Comparison of ENCODE assay signal across 1 cellular context in the genomic region with DNA sequence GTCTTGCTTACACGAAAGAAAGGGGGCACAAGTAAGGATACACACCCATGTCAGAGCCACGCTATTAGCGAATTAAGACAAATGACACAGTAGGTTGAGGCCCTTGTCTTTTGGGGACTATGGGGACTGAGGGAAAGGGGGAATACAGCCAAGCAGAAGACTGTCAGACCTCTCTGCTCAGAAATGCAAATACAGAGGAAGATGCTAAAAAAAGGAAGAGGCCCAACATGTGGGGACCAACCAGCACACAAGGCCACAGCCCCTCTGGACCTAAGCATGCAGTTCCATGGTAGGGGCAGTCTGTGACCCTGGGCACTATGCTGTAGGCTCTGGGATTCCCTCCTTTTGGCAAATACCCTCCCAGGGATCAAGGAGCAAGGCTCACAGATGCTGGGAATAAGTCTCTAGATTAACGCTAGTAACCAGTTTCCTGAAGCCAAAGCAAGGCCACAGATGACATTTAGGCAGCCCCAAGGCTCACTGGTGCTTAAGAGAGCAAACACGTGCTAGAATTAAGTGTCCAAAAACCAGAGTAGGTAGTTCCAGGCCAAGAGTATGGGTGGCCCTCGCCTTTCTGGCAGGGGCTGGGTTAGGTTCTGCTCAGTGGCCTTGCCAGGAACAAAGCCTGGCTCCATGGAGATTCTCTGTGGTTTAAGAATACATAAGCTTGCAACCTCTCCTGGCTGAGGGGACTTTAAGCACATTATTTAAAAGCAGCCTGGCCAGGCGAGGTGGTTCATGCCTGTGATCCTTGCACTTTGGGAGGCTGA.
TF ChIP-seq lines count a peak whose summit lies in the region.

No MANE protein-coding gene starts in this region.

TF ChIP-seq in WTC11, 78 proteins besides CTCF, POLR2A, EP300 and RAD21:
- TF ChIP-seq, protein P1, sequence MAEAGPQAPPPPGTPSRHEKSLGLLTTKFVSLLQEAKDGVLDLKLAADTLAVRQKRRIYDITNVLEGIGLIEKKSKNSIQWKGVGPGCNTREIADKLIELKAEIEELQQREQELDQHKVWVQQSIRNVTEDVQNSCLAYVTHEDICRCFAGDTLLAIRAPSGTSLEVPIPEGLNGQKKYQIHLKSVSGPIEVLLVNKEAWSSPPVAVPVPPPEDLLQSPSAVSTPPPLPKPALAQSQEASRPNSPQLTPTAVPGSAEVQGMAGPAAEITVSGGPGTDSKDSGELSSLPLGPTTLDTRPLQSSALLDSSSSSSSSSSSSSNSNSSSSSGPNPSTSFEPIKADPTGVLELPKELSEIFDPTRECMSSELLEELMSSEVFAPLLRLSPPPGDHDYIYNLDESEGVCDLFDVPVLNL (CRISPR knock-in tag; IDR thresholded peaks at IDR 0.05; ENCODE audit: borderline replicate concordance, low read depth) = no peak
- TF ChIP-seq TP53 (CRISPR knock-in tag; IDR thresholded peaks at IDR 0.05) (no peak), FOXP1 (CRISPR knock-in tag; IDR thresholded peaks at IDR 0.05; ENCODE audit: borderline replicate concordance) (no peak), ZNF263 (CRISPR knock-in tag; IDR thresholded peaks at IDR 0.05; ENCODE audit: low read depth) (no peak), CREM (CRISPR knock-in tag; IDR thresholded peaks at IDR 0.05) (no peak), GTF2I (CRISPR knock-in tag; conservative IDR thresholded peaks at IDR 0.05) (no peak)
- TF ChIP-seq, protein P2, sequence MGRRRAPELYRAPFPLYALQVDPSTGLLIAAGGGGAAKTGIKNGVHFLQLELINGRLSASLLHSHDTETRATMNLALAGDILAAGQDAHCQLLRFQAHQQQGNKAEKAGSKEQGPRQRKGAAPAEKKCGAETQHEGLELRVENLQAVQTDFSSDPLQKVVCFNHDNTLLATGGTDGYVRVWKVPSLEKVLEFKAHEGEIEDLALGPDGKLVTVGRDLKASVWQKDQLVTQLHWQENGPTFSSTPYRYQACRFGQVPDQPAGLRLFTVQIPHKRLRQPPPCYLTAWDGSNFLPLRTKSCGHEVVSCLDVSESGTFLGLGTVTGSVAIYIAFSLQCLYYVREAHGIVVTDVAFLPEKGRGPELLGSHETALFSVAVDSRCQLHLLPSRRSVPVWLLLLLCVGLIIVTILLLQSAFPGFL (CRISPR knock-in tag; IDR thresholded peaks at IDR 0.05; ENCODE audit: borderline replicate concordance) = no peak
